8 cellular contexts compared by ENCODE assay signal in genomic region chr2:26244479-26245230, GRCh38. TPM values are rescaled to one million over a fixed set of nuclear protein-coding genes. Genes with fewer than 3 reads are reported as not detected.
A peak's percentile ranks its signal among the peaks of the same experiment; 100 is the strongest.
DNase-seq lines count a peak whose midpoint lies in the region; ATAC-seq, FAIRE-seq and TF ChIP-seq lines count a peak whose summit lies in the region.

TSS of gene HADHA (minus strand) at chr2:26244632. CDS start at chr2:26244596, 36 bp downstream.
TSS of gene HADHB (plus strand) at chr2:26244939. CDS start at chr2:26254255, 9,316 bp downstream.

- H4K20me1 ChIP-seq in H1 (replicated peaks in 1 of 2; ENCODE audit: control insufficient read depth in 1 of 2, insufficient read depth in 2 of 2, low read length in 2 of 2): peaks cover 0 to 2% of the 10 kb centered on the region in 2 experiments

- TF ChIP-seq EP300 in H1 (IDR thresholded peaks at IDR 0.05; ENCODE audit: borderline replicate concordance in 1 of 2, low read depth in 2 of 2, low read length in 2 of 2): no peak

- H3K36me3 ChIP-seq in H1 (ENCODE audit: control insufficient read depth in 2 of 4, insufficient read depth in 4 of 4, low read length in 3 of 4) (no peaks in the 10 kb centered on the region), mesendoderm (ENCODE audit: control insufficient read depth, insufficient read depth, low read length) (no peaks in the 10 kb centered on the region)

- H3K4me1 ChIP-seq in H1 (replicated peaks in 1 of 4; ENCODE audit: control insufficient read depth in 3 of 4, insufficient read depth in 4 of 4, low read length in 3 of 4) (peaks cover 0 to 6% (median 1%) of the 10 kb centered on the region in 4 experiments; a peak in 3 of 7 replicates), mesendoderm (ENCODE audit: control insufficient read depth, low read depth, low read length) (no peaks in the 10 kb centered on the region)

- H4K8ac ChIP-seq in H1 (ENCODE audit: extremely low read depth, insufficient read depth, low read length): peak within 1 kb of the TSS; percentile 97
- no peak within 1 kb of the TSS for H4K8ac ChIP-seq in mesendoderm (ENCODE audit: low read depth, low read length)

- H3K14ac ChIP-seq in H1 (ENCODE audit: insufficient read length): no peak within 1 kb of the TSS

- H3K4ac ChIP-seq in H1 (replicated peaks; ENCODE audit: insufficient read length, low read depth, low read length) (peak within 1 kb of the TSS; percentile 36), mesendoderm (ENCODE audit: low read depth, low read length) (no peak within 1 kb of the TSS)

- H2AK5ac ChIP-seq in H1 (ENCODE audit: low read depth, low read length): no peak within 1 kb of the TSS
- no peak within 1 kb of the TSS for H2AK5ac ChIP-seq in mesendoderm (ENCODE audit: low read length)

- TF ChIP-seq CTCF in H1 (IDR thresholded peaks at IDR 0.05; ENCODE audit: control extremely low read depth in 1 of 3, insufficient read depth in 1 of 3, low read depth in 1 of 3, low read length in 3 of 3): peak in 1 of 3 experiments; percentile 41; a peak in 2 of 4 replicates

- peak within 1 kb of the TSS; percentile 94 for H3K27ac ChIP-seq in H1 (ENCODE audit: low read depth, low read length)
- H3K27ac ChIP-seq in mesendoderm (ENCODE audit: low read depth, low read length): peak within 1 kb of the TSS; percentile 89

- H3K18ac ChIP-seq in H1 (ENCODE audit: extremely low read depth, low read length): peak within 1 kb of the TSS; percentile 93
- peak within 1 kb of the TSS; percentile 77 for H3K18ac ChIP-seq in mesendoderm (ENCODE audit: low read length)

- ATAC-seq in GM19467 (IDR thresholded peaks at IDR 0.05; ENCODE audit: unreplicated experiment): peak; percentile 57

- H2BK15ac ChIP-seq in H1 (ENCODE audit: low read length) (no peak within 1 kb of the TSS), mesendoderm (replicated peaks; ENCODE audit: low read depth) (no peak within 1 kb of the TSS)

- no peak within 1 kb of the TSS for H4K91ac ChIP-seq in H1 (replicated peaks; ENCODE audit: insufficient read length, low read length)

- H4K5ac ChIP-seq in H1 (ENCODE audit: insufficient read length, low read depth, low read length) (peak within 1 kb of the TSS; percentile 90), mesendoderm (ENCODE audit: low read length) (no peak within 1 kb of the TSS)

- H2BK20ac ChIP-seq in H1 (ENCODE audit: low read length): no peak within 1 kb of the TSS

- CTCF ChIA-PET in H1 (lab: Charles Lee; ENCODE audit: partially characterized antibody): interaction anchor here (0.7 to 2.3 kb wide), 5 partner anchors 9 to 87 kb away, joined by 3 to 8 read pairs (median 4); no protein-coding TSS in a partner anchor

- POLR2A ChIA-PET in H1 (lab: Charles Lee; ENCODE audit: partially characterized antibody): interaction anchor here (0.7 to 5.1 kb wide), 20 partner anchors 10 to 363 kb away, joined by 3 to 37 read pairs (median 4); partner anchors contain the start of genes DRC1, KIF3C, RAB10 and SELENOI

- no peak for FAIRE-seq in H1 (lab: Jason Lieb, UNC)

- TF ChIP-seq RAD21 in H1 (IDR thresholded peaks at IDR 0.05 in 1 of 2, conservative IDR thresholded peaks at IDR 0.05 in 1 of 2; ENCODE audit: low read depth in 2 of 2, low read length in 2 of 2): no peak; a peak in 2 of 4 replicates

- H2BK12ac ChIP-seq in H1 (ENCODE audit: low read depth, low read length): no peak within 1 kb of the TSS

- 1% methylated on average over 37 of the region's 51 CpGs; no CpG with 5 or more reads in 1 of the 2 experiments for WGBS in H1 (ENCODE audit: extremely low coverage in 1 of 2, insufficient coverage in 1 of 2, insufficient read length in 1 of 2, insufficient replicate concordance in 2 of 2, low coverage in 1 of 2, low lambda C conversion rate in 2 of 2, missing lambda C conversion rate in 1 of 2), 2 experiments
- no CpG with 5 or more reads among the region's 51 CpGs for WGBS in mesendoderm (ENCODE audit: extremely low coverage, insufficient coverage, low lambda C conversion rate)

- H3K23ac ChIP-seq in H1 (ENCODE audit: insufficient read length) (no peak within 1 kb of the TSS), mesendoderm (ENCODE audit: low read length) (peak within 1 kb of the TSS; percentile 54)

- DNase-seq in COLO829 (ENCODE audit: low spot score): peak; percentile 63
- peak; percentile 86 for DNase-seq in HS-5 (ENCODE audit: low read depth)
- peak; percentile 93 for DNase-seq in NOMO-1 treated with DMSO at 0.1 percent for 48 hours (lab: John Stamatoyannopoulos, UW; ENCODE audit: unreplicated experiment)
- peak; percentile 65 to 73 for DNase-seq in activated CD8-positive, alpha-beta memory T cell treated with anti-CD3 and anti-CD28 coated beads for 4 hours (ENCODE audit: low read depth in 2 of 2)
- DNase-seq in H1 (ENCODE audit: low read depth in 1 of 2, low spot score in 2 of 2): peak; percentile 87 to 96
- peak; percentile 98 for DNase-seq in mesendoderm
- DNase-seq in stimulated activated CD8-positive, alpha-beta memory T cell treated with anti-CD3 and anti-CD28 coated beads, Interleukin-15, amount 100 ng/mL, for 1 hour (ENCODE audit: low read depth): peak; percentile 59

- peak within 1 kb of the TSS; percentile 85 for H2BK5ac ChIP-seq in H1 (ENCODE audit: low read depth, low read length)
- peak within 1 kb of the TSS; percentile 61 for H2BK5ac ChIP-seq in mesendoderm (ENCODE audit: low read length)

- H3K4me2 ChIP-seq in H1 (ENCODE audit: insufficient read depth in 1 of 2, low read depth in 2 of 2, low read length in 2 of 2) (peak within 1 kb of the TSS; percentile 77 to 83), mesendoderm (ENCODE audit: low read length) (peak within 1 kb of the TSS; percentile 88)

- no peaks in the 10 kb centered on the region for H3K9me3 ChIP-seq in H1 (ENCODE audit: insufficient read depth in 2 of 2, low read depth in 1 of 2, low read length in 1 of 2)

- peaks cover 10% of the 10 kb centered on the region for H3K23me2 ChIP-seq in H1 (ENCODE audit: low read depth, low read length)

- H3K79me2 ChIP-seq in H1 (ENCODE audit: control insufficient read depth in 1 of 2, insufficient read depth in 2 of 2, low read length in 2 of 2) (peaks cover 2 to 80% of the 10 kb centered on the region in 2 experiments; a peak in 3 of 4 replicates), mesendoderm (ENCODE audit: control insufficient read depth, insufficient read depth, low read length) (peaks cover 43% of the 10 kb centered on the region)

- H3K79me1 ChIP-seq in H1 (ENCODE audit: low read depth, low read length) (no peaks in the 10 kb centered on the region; the same call in 1 of the 2 replicates), mesendoderm (ENCODE audit: low read length) (peaks cover 13% of the 10 kb centered on the region)

- TF ChIP-seq POLR2A in H1 (IDR thresholded peaks at IDR 0.05; ENCODE audit: control extremely low read depth in 1 of 2, low read depth in 2 of 2, low read length in 2 of 2): peak; percentile 90 to 96

- peak within 1 kb of the TSS; percentile 45; the same call in 1 of the 2 replicates for H2AFZ ChIP-seq in H1 (ENCODE audit: low read length)

- H2BK120ac ChIP-seq in H1 (replicated peaks; ENCODE audit: low read depth, low read length) (no peak within 1 kb of the TSS), mesendoderm (ENCODE audit: low read depth, low read length) (no peak within 1 kb of the TSS)

- H3K27me3 ChIP-seq in H1 (replicated peaks in 1 of 4; ENCODE audit: control insufficient read depth in 3 of 4, extremely low read depth in 1 of 4, insufficient read depth in 3 of 4, low read length in 3 of 4) (no peaks in the 10 kb centered on the region), mesendoderm (ENCODE audit: insufficient read depth, low read length, poor library complexity) (no peaks in the 10 kb centered on the region)

- H3K9ac ChIP-seq in H1 (replicated peaks in 1 of 4; ENCODE audit: extremely low read depth in 1 of 4, low read depth in 3 of 4, low read length in 3 of 4): peak within 1 kb of the TSS; percentile 71 to 79 (median 73)
- H3K9ac ChIP-seq in mesendoderm (ENCODE audit: low read length): peak within 1 kb of the TSS; percentile 86

- H3K4me3 ChIP-seq in H1 (ENCODE audit: extremely low read depth in 1 of 4, insufficient read depth in 2 of 4, low read depth in 3 of 4, low read length in 4 of 4): peak within 1 kb of the TSS; percentile 77 to 98 (median 85)
- peak within 1 kb of the TSS; percentile 89 for H3K4me3 ChIP-seq in mesendoderm (ENCODE audit: low read length)

- peak within 1 kb of the TSS; percentile 66 for H3K56ac ChIP-seq in H1 (replicated peaks; ENCODE audit: insufficient read length, low read depth, low read length)
- peak within 1 kb of the TSS; percentile 91 for H3K56ac ChIP-seq in mesendoderm (ENCODE audit: low read length)

TF ChIP-seq in H1, 55 proteins besides CTCF, POLR2A, EP300 and RAD21 (continues in another document):
- TF ChIP-seq POU5F1 (IDR thresholded peaks at IDR 0.05; ENCODE audit: low read depth, low read length) (no peak), SIX5 (IDR thresholded peaks at IDR 0.05; ENCODE audit: low read depth, low read length) (no peak)

RNA-seq across cellular contexts. Expression of gene HADHA, which starts in this region (rescaled TPM):
- total RNA-seq in H1 (2021; fragmentation: NEBNext Ultra II Directional; extraction: Animal tissue kit (Norgen Biotek cat#: 25700)): 126 and 131 TPM in 2 replicates
- 52.7 and 64.6 TPM in 2 replicates for polyA plus RNA-seq in H1 (2011; rRNA removed)
- 80.8 TPM for polyA plus RNA-seq in H1 (2011; cell fraction: cytosol; rRNA removed)
- polyA plus RNA-seq in H1 (2011; cell fraction: nucleus; rRNA removed): 84.6 TPM
- 116 to 127 TPM (median 126 TPM) in 4 replicates for polyA plus RNA-seq in H1 (2012, experiment 1 of 2)
- 31.2 TPM for polyA plus RNA-seq in H1 (2012, experiment 2 of 2)
- polyA plus RNA-seq in H1 (2013, experiment 1 of 2): 83.2 TPM
- 76.6 TPM for polyA plus RNA-seq in H1 (2013, experiment 2 of 2)
- 117 and 126 TPM in 2 replicates for polyA minus RNA-seq in H1 (2011; rRNA and poly(A)+ RNA removed)
- 64.5 TPM for polyA minus RNA-seq in H1 (2011; cell fraction: cytosol; rRNA and poly(A)+ RNA removed)
- polyA minus RNA-seq in H1 (2011; cell fraction: nucleus; rRNA and poly(A)+ RNA removed): 60.4 TPM
- polyA plus RNA-seq in mesendoderm (2013, experiment 1 of 2): 65.2 TPM
- polyA plus RNA-seq in mesendoderm (2013, experiment 2 of 2): 65.8 TPM

RNA-seq across cellular contexts. Expression of gene HADHB, which starts in this region (rescaled TPM):
- 52.3 and 57.3 TPM in 2 replicates for total RNA-seq in H1 (2021; fragmentation: NEBNext Ultra II Directional; extraction: Animal tissue kit (Norgen Biotek cat#: 25700))
- polyA plus RNA-seq in H1 (2011; rRNA removed): 39.2 and 47.7 TPM in 2 replicates
- polyA plus RNA-seq in H1 (2011; cell fraction: cytosol; rRNA removed): 46.8 TPM
- 29.5 TPM for polyA plus RNA-seq in H1 (2011; cell fraction: nucleus; rRNA removed)
- 42.2 to 53.0 TPM (median 47.4 TPM) in 4 replicates for polyA plus RNA-seq in H1 (2012, experiment 1 of 2)
- 17.9 TPM for polyA plus RNA-seq in H1 (2012, experiment 2 of 2)
- 31.6 TPM for polyA plus RNA-seq in H1 (2013, experiment 1 of 2)
- polyA plus RNA-seq in H1 (2013, experiment 2 of 2): 29.6 TPM
- polyA minus RNA-seq in H1 (2011; rRNA and poly(A)+ RNA removed): 76.3 and 83.8 TPM in 2 replicates
- 23.3 TPM for polyA minus RNA-seq in H1 (2011; cell fraction: cytosol; rRNA and poly(A)+ RNA removed)
- 29.7 TPM for polyA minus RNA-seq in H1 (2011; cell fraction: nucleus; rRNA and poly(A)+ RNA removed)
- 28.9 TPM for polyA plus RNA-seq in mesendoderm (2013, experiment 1 of 2)
- 28.2 TPM for polyA plus RNA-seq in mesendoderm (2013, experiment 2 of 2)

Comparison
In these comparisons a context has a peak if more than half of its experiments do, and no peak if none do; other contexts are left out.
1. Peak in every context shown above with its lines: DNase-seq, ATAC-seq, H3K4me3 ChIP-seq and H3K27ac ChIP-seq.